23 cellular contexts compared by ENCODE assay signal in the genomic region with DNA sequence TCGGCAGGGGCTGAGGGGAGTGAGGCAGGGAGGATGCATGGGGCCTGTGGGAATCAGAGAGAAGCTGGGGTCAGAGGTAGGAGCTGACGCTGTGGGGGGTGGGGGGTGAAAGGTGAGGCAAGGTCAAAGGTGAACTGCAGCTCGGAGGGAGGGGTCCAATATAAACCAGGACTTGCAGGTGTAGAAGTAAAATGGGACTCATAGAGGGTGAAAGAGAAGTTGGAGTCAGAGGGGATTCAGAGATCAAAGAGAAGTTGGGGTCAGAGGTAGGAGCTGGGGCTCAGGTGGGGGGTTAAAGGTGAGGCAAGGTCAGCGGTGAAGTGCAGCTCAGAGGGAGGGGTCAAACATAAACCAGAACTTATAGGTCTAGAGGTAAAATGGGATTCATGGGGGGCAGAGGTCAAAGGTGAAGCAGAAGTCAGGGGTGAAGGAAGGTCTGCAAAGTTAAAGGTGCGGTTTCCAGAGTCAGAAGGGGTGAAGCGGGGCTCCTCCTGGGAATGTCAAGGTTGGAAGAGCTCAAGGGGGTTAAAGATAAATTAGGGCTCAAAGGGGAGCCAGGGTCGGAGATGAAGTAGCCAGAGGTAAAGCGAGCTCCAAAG. TPM values are rescaled to one million over a fixed set of nuclear protein-coding genes. Genes with fewer than 3 reads are reported as not detected.
A peak's percentile ranks its signal among the peaks of the same experiment; 100 is the strongest.
DNase-seq lines count a peak whose midpoint lies in the region; ATAC-seq, FAIRE-seq and TF ChIP-seq lines count a peak whose summit lies in the region.
"Had no signal": no experiment of that assay in that cellular context is flagged by ENCODE, and none has a peak within 500 bp of the region (broad histone marks: within the 10 kb centered on the region; RNA-seq: fewer than 3 reads in every experiment).

No MANE protein-coding gene starts in this region.

- no peak overlapping the region for H2AFZ ChIP-seq in K562 (ENCODE audit: low read depth, low read length)

- H3K9ac ChIP-seq in K562 (ENCODE audit: insufficient read depth in 1 of 2, low read depth in 2 of 2, low read length in 2 of 2), result no peak overlapping the region; a peak in 1 of 4 replicates
- no peak overlapping the region for H3K9ac ChIP-seq in colonic mucosa (ENCODE audit: low read depth in 2 of 2, low read length in 2 of 2)

- H3K27ac Mint-ChIP-seq in activated CD4-positive, alpha-beta T cell treated with anti-CD3 and anti-CD28 coated beads, Interleukin-2, amount 10 ng/mL, durations not matched to agents 24 days and 14 days, result no peak overlapping the region
- H3K27ac Mint-ChIP-seq: CD4-positive, alpha-beta T cell; H9 had no signal

- no peak for TF ChIP-seq RAD21 in K562 (CRISPR knock-in tag; conservative IDR thresholded peaks at IDR 0.05 in 1 of 2, IDR thresholded peaks at IDR 0.05 in 1 of 2)

- no peaks in the 10 kb centered on the region for H3K79me2 ChIP-seq in K562 (ENCODE audit: control insufficient read depth, insufficient read depth, low read length)

- no peaks in the 10 kb centered on the region for H3K27me3 ChIP-seq in K562 (ENCODE audit: control insufficient read depth in 2 of 2, insufficient read depth in 2 of 2, low read length in 2 of 2)
- H3K27me3 ChIP-seq in colonic mucosa, result no peaks in the 10 kb centered on the region

- in situ Hi-C loops in GM13976 (cut with MboI; ENCODE audit: low sequenced_read_pairs, unreplicated experiment) (no loop called here), K562 (cut with MboI) (no loop called here)

- DNase-seq in GM13976 (ENCODE audit: low spot score) (peak; percentile 4), K562 (ENCODE audit: extremely low read depth in 1 of 4, low spot score in 3 of 4) (no peak), GM20000 (ENCODE audit: low spot score) (no peak), colonic mucosa (no peak)
- DNase-seq in activated CD4-positive, alpha-beta T cell treated with anti-CD3 and anti-CD28 coated beads, Interleukin-2, amount 10 ng/mL, durations not matched to agents 24 days and 14 days, result no peak
- DNase-seq: AML-193; Caco-2; CD4-positive, alpha-beta T cell; DMS153; DMS79; GDM1; GOT3; H9; KG1 had no signal

- TF ChIP-seq CTCF in GM13976 (IDR thresholded peaks at IDR 0.05; ENCODE audit: borderline replicate concordance, control extremely low read depth, extremely low read depth, insufficient read depth, missing control alignments) (no peak), HEK293 (tag by site-specific recombination; IDR thresholded peaks at IDR 0.05) (no peak), K562 (IDR thresholded peaks at IDR 0.05 in 2 of 3, conservative IDR thresholded peaks at IDR 0.05 in 1 of 3; ENCODE audit: insufficient read depth in 2 of 3, low read depth in 1 of 3, low read length in 3 of 3) (no peak), GM20000 (IDR thresholded peaks at IDR 0.05; ENCODE audit: extremely low read depth, missing control alignments) (no peak), colonic mucosa (IDR thresholded peaks at IDR 0.05) (no peak)

- H4K20me1 ChIP-seq in K562 (replicated peaks; ENCODE audit: control insufficient read depth, insufficient read depth, low read length), result no peaks in the 10 kb centered on the region

- ATAC-seq in K562, result no peak

- no peak overlapping the region for H3K27ac ChIP-seq in HEK293 (ENCODE audit: extremely low read depth, low read depth, low read length)
- no peak overlapping the region for H3K27ac ChIP-seq in K562 (ENCODE audit: extremely low read depth, low read depth, low read length)
- H3K27ac ChIP-seq in colonic mucosa, result no peak overlapping the region
- H3K27ac ChIP-seq: C4-2B had no signal

- H3K27me3 Mint-ChIP-seq in activated CD4-positive, alpha-beta T cell treated with anti-CD3 and anti-CD28 coated beads, Interleukin-2, amount 10 ng/mL, durations not matched to agents 24 days and 14 days, result peaks cover 2% of the 10 kb centered on the region
- H3K27me3 Mint-ChIP-seq: CD4-positive, alpha-beta T cell; IgD-negative memory B cell had no signal

- BruUV-seq in K562 (replicated peaks; lab: Mats Ljungman, UMichigan), result no TSS peak

- H3K9me3 Mint-ChIP-seq in activated CD4-positive, alpha-beta T cell treated with anti-CD3 and anti-CD28 coated beads, Interleukin-2, amount 10 ng/mL, durations not matched to agents 24 days and 14 days, result peaks cover 3% of the 10 kb centered on the region
- H3K9me3 Mint-ChIP-seq: CD4-positive, alpha-beta T cell had no signal

- no peak for FAIRE-seq in K562 (lab: Jason Lieb, UNC)
- FAIRE-seq: A204.1, GM18507, HTR-8/SVneo had no signal

- 42% methylated on average over 8 of the region's 8 CpGs for WGBS in K562 (ENCODE audit: insufficient coverage, low coverage, missing lambda C conversion rate)

- no peak overlapping the region for H3K4me2 ChIP-seq in K562 (ENCODE audit: insufficient read depth, low read length)

- H3K4me1 ChIP-seq in HEK293 (ENCODE audit: control insufficient read depth, insufficient read depth, low read length) (no peaks in the 10 kb centered on the region), K562 (replicated peaks in 1 of 2; ENCODE audit: control insufficient read depth in 2 of 2, insufficient read depth in 2 of 2, low read length in 2 of 2) (peaks cover 0 to 11% of the 10 kb centered on the region in 2 experiments; a peak in 3 of 5 replicates), colonic mucosa (no peaks in the 10 kb centered on the region)
- H3K4me1 ChIP-seq: Caco-2 had no signal

- peaks cover 2% of the 10 kb centered on the region for H3K36me3 Mint-ChIP-seq in activated CD4-positive, alpha-beta T cell treated with anti-CD3 and anti-CD28 coated beads, Interleukin-2, amount 10 ng/mL, durations not matched to agents 24 days and 14 days (ENCODE audit: low read depth)

- no peak overlapping the region for H3K4me3 ChIP-seq in HEK293 (ENCODE audit: low read depth, low read length)
- no peak overlapping the region for H3K4me3 ChIP-seq in K562
- H3K4me3 ChIP-seq in colonic mucosa, result no peak overlapping the region

- CTCF ChIA-PET in HEK293 (lab: Yijun Ruan, JAX), result no interaction called here
- CTCF ChIA-PET in K562 (lab: Yijun Ruan, JAX; ENCODE audit: low intra/inter-chr PET ratio), result no interaction called here

- H3K9me1 ChIP-seq in K562 (ENCODE audit: control insufficient read depth, insufficient read depth, low read length), result peaks cover 5% of the 10 kb centered on the region

- H3K9me3 ChIP-seq in HEK293 (ENCODE audit: control insufficient read depth, insufficient read depth, low read depth, low read length) (no peaks in the 10 kb centered on the region), K562 (replicated peaks; ENCODE audit: control insufficient read depth, insufficient read depth, low read depth, low read length) (no peaks in the 10 kb centered on the region; the same call in 1 of the 2 replicates), colonic mucosa (no peaks in the 10 kb centered on the region)
- H3K9me3 ChIP-seq: Caco-2 had no signal

- POLR2A ChIA-PET in HEK293 (lab: Yijun Ruan, JAX), result no interaction called here
- POLR2A ChIA-PET in K562 (lab: Yijun Ruan, JAX), result interaction anchor here (0.6 kb wide), 1 partner anchor 38 kb away, joined by 3 read pairs; no protein-coding TSS in a partner anchor

- H3K36me3 ChIP-seq in HEK293 (ENCODE audit: control insufficient read depth in 2 of 2, insufficient read depth in 1 of 2, low read length in 2 of 2), result peaks cover 0 to 7% of the 10 kb centered on the region in 2 experiments; a peak in 1 of 3 replicates
- H3K36me3 ChIP-seq in K562 (ENCODE audit: control insufficient read depth, insufficient read depth, low read length), result no peaks in the 10 kb centered on the region
- H3K36me3 ChIP-seq in colonic mucosa, result no peaks in the 10 kb centered on the region

- peaks cover 16% of the 10 kb centered on the region for H3K4me1 Mint-ChIP-seq in activated CD4-positive, alpha-beta T cell treated with anti-CD3 and anti-CD28 coated beads, Interleukin-2, amount 10 ng/mL, durations not matched to agents 24 days and 14 days
- H3K4me1 Mint-ChIP-seq: H9 had no signal

- no peak for TF ChIP-seq EP300 in K562 (IDR thresholded peaks at IDR 0.05; ENCODE audit: low read length)

- H3K4me3 Mint-ChIP-seq in activated CD4-positive, alpha-beta T cell treated with anti-CD3 and anti-CD28 coated beads, Interleukin-2, amount 10 ng/mL, durations not matched to agents 24 days and 14 days, result no peak overlapping the region
- H3K4me3 Mint-ChIP-seq: CD4-positive, alpha-beta T cell; H9; IgD-negative memory B cell had no signal

- intact Hi-C loops in K562 (cut with micrococcal nuclease) (no loop called here), colonic mucosa (cut with DNase I) (no loop called here)
- intact Hi-C loops in activated CD4-positive, alpha-beta T cell treated with anti-CD3 and anti-CD28 coated beads, Interleukin-2, amount 10 ng/mL, durations not matched to agents 24 days and 14 days (cut with micrococcal nuclease), result no loop called here

- TF ChIP-seq POLR2A in K562 (conservative IDR thresholded peaks at IDR 0.05), result no peak

RNA-seq across cellular contexts. Expression of a gene that starts 7.6 kb away (rescaled TPM):
- 0.95 and 1.9 TPM in 2 replicates for total RNA-seq in K562 (2011; cell fraction: chromatin; rRNA removed; ENCODE audit: low replicate concordance)
- total RNA-seq in K562 (2011; cell fraction: nucleolus; rRNA removed), result 1.3 and 1.7 TPM in 2 replicates
- total RNA-seq in K562 (2011; cell fraction: nucleoplasm; rRNA removed), result 1.5 and 2.5 TPM in 2 replicates
- total RNA-seq in K562 (2014; rRNA removed), result 1.0 and 1.5 TPM in 2 replicates
- 0.26 and 0.44 TPM in 2 replicates for total RNA-seq in K562 (2014; rRNA removed; fragmentation: Illumina TruSeq; extraction: Trizol)
- 0.62 and 0.68 TPM in 2 replicates for total RNA-seq in K562 (2015; rRNA removed; fragmentation: Illumina TruSeq; extraction: Trizol)
- 6.2 and 7.0 TPM in 2 replicates for total RNA-seq in K562 (2021)
- polyA plus RNA-seq in K562 (2011; rRNA removed), result 0.75 and 0.81 TPM in 2 replicates
- 2.2 and 3.2 TPM in 2 replicates for polyA plus RNA-seq in K562 (2011; cell fraction: cytosol; rRNA removed)
- polyA plus RNA-seq in K562 (2011; cell fraction: nucleus; rRNA removed), result 0.86 and 1.5 TPM in 2 replicates
- polyA plus RNA-seq in K562 (2012), result 5.6 and 11.4 TPM in 2 replicates
- polyA plus RNA-seq in K562 (2014; fragmentation: Illumina TruSeq; extraction: Trizol), result 2.9 and 3.9 TPM in 2 replicates
- polyA plus RNA-seq in K562 (2014; fragmentation: Nextera tagmentation; extraction: Ambion mirVana), result under 1 TPM; 0.14 to 0.15 TPM
- polyA plus RNA-seq in K562 (2014; rRNA removed), result 1.7 TPM in 2 replicates
- polyA minus RNA-seq in K562 (2011; rRNA and poly(A)+ RNA removed), result 0.51 and 1.4 TPM in 2 replicates
- 8.2 and 9.8 TPM in 2 replicates for polyA minus RNA-seq in K562 (2011; cell fraction: cytosol; rRNA and poly(A)+ RNA removed)
- polyA minus RNA-seq in K562 (2011; cell fraction: nucleus; rRNA and poly(A)+ RNA removed), result 0.81 and 2.2 TPM in 2 replicates
- 2.8 and 3.3 TPM in 2 replicates for total RNA-seq in activated CD4-positive, alpha-beta T cell treated with anti-CD3 and anti-CD28 coated beads, Interleukin-2, amount 10 ng/mL, durations not matched to agents 24 days and 14 days
- 1 to 10 TPM in 1 of 2 donors, under 1 TPM in 1; 0.44 to 1.4 TPM for total RNA-seq in colonic mucosa
- total RNA-seq: LHCN-M2 had no signal
- polyA plus RNA-seq: BJ had no signal

RNA-seq across cellular contexts. Expression of a gene that starts 12.9 kb away (rescaled TPM):
- 0.69 TPM in 2 replicates for total RNA-seq in K562 (2011; cell fraction: chromatin; rRNA removed; ENCODE audit: low replicate concordance)
- 0.39 and 0.67 TPM in 2 replicates for total RNA-seq in K562 (2011; cell fraction: nucleolus; rRNA removed)
- total RNA-seq in K562 (2011; cell fraction: nucleoplasm; rRNA removed), result 0.37 TPM in 1 of 2 replicates, not detected in the other
- 0.09 and 0.16 TPM in 2 replicates for total RNA-seq in K562 (2014; rRNA removed)
- 0.18 TPM in 1 of 2 replicates, not detected in the other for total RNA-seq in K562 (2014; rRNA removed; fragmentation: Illumina TruSeq; extraction: Trizol)
- total RNA-seq in K562 (2015; rRNA removed; fragmentation: Illumina TruSeq; extraction: Trizol), result 0.15 and 0.43 TPM in 2 replicates
- total RNA-seq in K562 (2021), result 0.49 and 0.78 TPM in 2 replicates
- 0.29 and 1.1 TPM in 2 replicates for polyA plus RNA-seq in K562 (2011; rRNA removed)
- polyA plus RNA-seq in K562 (2011; cell fraction: cytosol; rRNA removed), result 0.54 and 0.91 TPM in 2 replicates
- polyA plus RNA-seq in K562 (2011; cell fraction: nucleus; rRNA removed), result 2.0 and 3.1 TPM in 2 replicates
- polyA plus RNA-seq in K562 (2012), result 0.68 and 1.4 TPM in 2 replicates
- 0.33 and 0.34 TPM in 2 replicates for polyA plus RNA-seq in K562 (2014; fragmentation: Illumina TruSeq; extraction: Trizol)
- polyA plus RNA-seq in K562 (2014; fragmentation: Nextera tagmentation; extraction: Ambion mirVana), result under 1 TPM in 1 of 2 experiments, not detected in 1; 0.03 TPM
- 0.19 and 1.2 TPM in 2 replicates for polyA plus RNA-seq in K562 (2014; rRNA removed)
- polyA minus RNA-seq in K562 (2011; rRNA and poly(A)+ RNA removed), result 0.09 TPM in 1 of 2 replicates, not detected in the other
- polyA minus RNA-seq in K562 (2011; cell fraction: cytosol; rRNA and poly(A)+ RNA removed), result not detected in 2 replicates
- polyA minus RNA-seq in K562 (2011; cell fraction: nucleus; rRNA and poly(A)+ RNA removed), result 0.27 and 0.78 TPM in 2 replicates
- total RNA-seq in activated CD4-positive, alpha-beta T cell treated with anti-CD3 and anti-CD28 coated beads, Interleukin-2, amount 10 ng/mL, durations not matched to agents 24 days and 14 days, result 63.7 and 67.6 TPM in 2 replicates
- total RNA-seq in colonic mucosa, result 1 to 10 TPM; 2.5 to 2.9 TPM
- total RNA-seq: Daoy, LHCN-M2 had no signal

RNA-seq across cellular contexts. Expression of a gene that starts 30.5 kb away (rescaled TPM):
- total RNA-seq in K562 (2011; cell fraction: chromatin; rRNA removed; ENCODE audit: low replicate concordance), result 0.21 TPM in 1 of 2 replicates, not detected in the other
- not detected in 2 replicates for total RNA-seq in K562 (2011; cell fraction: nucleolus; rRNA removed)
- not detected in 2 replicates for total RNA-seq in K562 (2011; cell fraction: nucleoplasm; rRNA removed)
- total RNA-seq in K562 (2014; rRNA removed) (0.57 TPM in 1 of 2 replicates, not detected in the other), K562 (2014; rRNA removed; fragmentation: Illumina TruSeq; extraction: Trizol) (not detected in 2 replicates), K562 (2015; rRNA removed; fragmentation: Illumina TruSeq; extraction: Trizol) (not detected in 2 replicates), K562 (2021) (0.49 and 0.65 TPM in 2 replicates), colonic mucosa (100 to 1,000 TPM; 115 to 118 TPM)
- polyA plus RNA-seq in K562 (2011; rRNA removed) (0.11 TPM in 1 of 2 replicates, not detected in the other), K562 (2014; fragmentation: Illumina TruSeq; extraction: Trizol) (not detected in 2 replicates), K562 (2014; fragmentation: Nextera tagmentation; extraction: Ambion mirVana) (not detected), K562 (2014; rRNA removed) (0.18 TPM in 1 of 2 replicates, not detected in the other)
- polyA plus RNA-seq in K562 (2011; cell fraction: cytosol; rRNA removed), result 0.18 TPM in 1 of 2 replicates, not detected in the other
- 0.17 TPM in 1 of 2 replicates, not detected in the other for polyA plus RNA-seq in K562 (2011; cell fraction: nucleus; rRNA removed)
- polyA plus RNA-seq in K562 (2012), result 0.13 and 0.15 TPM in 2 replicates
- not detected in 2 replicates for polyA minus RNA-seq in K562 (2011; rRNA and poly(A)+ RNA removed)
- polyA minus RNA-seq in K562 (2011; cell fraction: cytosol; rRNA and poly(A)+ RNA removed), result not detected in 2 replicates
- polyA minus RNA-seq in K562 (2011; cell fraction: nucleus; rRNA and poly(A)+ RNA removed), result not detected in 2 replicates
- 0.26 and 0.33 TPM in 2 replicates for total RNA-seq in activated CD4-positive, alpha-beta T cell treated with anti-CD3 and anti-CD28 coated beads, Interleukin-2, amount 10 ng/mL, durations not matched to agents 24 days and 14 days
- total RNA-seq: Daoy, LHCN-M2 had no signal
- polyA plus RNA-seq: BJ had no signal

RNA-seq across cellular contexts. Expression of a gene that starts 34.9 kb away (rescaled TPM):
- total RNA-seq in K562 (2011; cell fraction: chromatin; rRNA removed; ENCODE audit: low replicate concordance), result 29.1 and 59.8 TPM in 2 replicates
- 30.5 and 33.7 TPM in 2 replicates for total RNA-seq in K562 (2011; cell fraction: nucleolus; rRNA removed)
- 23.0 and 27.6 TPM in 2 replicates for total RNA-seq in K562 (2011; cell fraction: nucleoplasm; rRNA removed)
- total RNA-seq in K562 (2014; rRNA removed) (40.4 and 57.2 TPM in 2 replicates), K562 (2014; rRNA removed; fragmentation: Illumina TruSeq; extraction: Trizol) (26.2 and 26.6 TPM in 2 replicates), K562 (2015; rRNA removed; fragmentation: Illumina TruSeq; extraction: Trizol) (25.8 and 26.0 TPM in 2 replicates), K562 (2021) (72.0 and 75.1 TPM in 2 replicates), colonic mucosa (100 to 1,000 TPM; 124 to 151 TPM)
- polyA plus RNA-seq in K562 (2011; rRNA removed) (18.7 and 20.9 TPM in 2 replicates), K562 (2014; fragmentation: Illumina TruSeq; extraction: Trizol) (64.3 and 70.5 TPM in 2 replicates), K562 (2014; fragmentation: Nextera tagmentation; extraction: Ambion mirVana) (1 to 10 TPM; 6.1 to 6.5 TPM), K562 (2014; rRNA removed) (44.3 and 47.5 TPM in 2 replicates)
- polyA plus RNA-seq in K562 (2011; cell fraction: cytosol; rRNA removed), result 26.3 and 40.4 TPM in 2 replicates
- 29.0 and 43.3 TPM in 2 replicates for polyA plus RNA-seq in K562 (2011; cell fraction: nucleus; rRNA removed)
- polyA plus RNA-seq in K562 (2012), result 50.5 and 59.9 TPM in 2 replicates
- polyA minus RNA-seq in K562 (2011; rRNA and poly(A)+ RNA removed), result 11.8 and 15.9 TPM in 2 replicates
- 43.9 and 56.2 TPM in 2 replicates for polyA minus RNA-seq in K562 (2011; cell fraction: cytosol; rRNA and poly(A)+ RNA removed)
- polyA minus RNA-seq in K562 (2011; cell fraction: nucleus; rRNA and poly(A)+ RNA removed), result 8.1 and 11.1 TPM in 2 replicates
- 21.0 and 22.0 TPM in 2 replicates for total RNA-seq in activated CD4-positive, alpha-beta T cell treated with anti-CD3 and anti-CD28 coated beads, Interleukin-2, amount 10 ng/mL, durations not matched to agents 24 days and 14 days

RNA-seq across cellular contexts. Expression of a gene that starts 36.3 kb away (rescaled TPM):
- total RNA-seq in K562 (2011; cell fraction: chromatin; rRNA removed; ENCODE audit: low replicate concordance), result 5.5 and 15.4 TPM in 2 replicates
- 19.5 and 27.3 TPM in 2 replicates for total RNA-seq in K562 (2011; cell fraction: nucleolus; rRNA removed)
- total RNA-seq in K562 (2011; cell fraction: nucleoplasm; rRNA removed), result 20.7 and 24.7 TPM in 2 replicates
- total RNA-seq in K562 (2014; rRNA removed) (13.8 and 17.7 TPM in 2 replicates), K562 (2014; rRNA removed; fragmentation: Illumina TruSeq; extraction: Trizol) (6.5 TPM in 2 replicates), K562 (2015; rRNA removed; fragmentation: Illumina TruSeq; extraction: Trizol) (6.2 and 7.6 TPM in 2 replicates), K562 (2021) (17.9 and 18.9 TPM in 2 replicates), colonic mucosa (1 to 10 TPM in 1 of 2 donors, under 1 TPM in 1; 0.79 to 4.0 TPM)
- polyA plus RNA-seq in K562 (2011; rRNA removed) (15.1 and 19.2 TPM in 2 replicates), K562 (2014; fragmentation: Illumina TruSeq; extraction: Trizol) (4.7 and 6.4 TPM in 2 replicates), K562 (2014; fragmentation: Nextera tagmentation; extraction: Ambion mirVana) (1 to 10 TPM; 1.4 to 2.1 TPM), K562 (2014; rRNA removed) (9.8 and 11.9 TPM in 2 replicates)
- 20.1 and 36.9 TPM in 2 replicates for polyA plus RNA-seq in K562 (2011; cell fraction: cytosol; rRNA removed)
- 11.4 and 12.1 TPM in 2 replicates for polyA plus RNA-seq in K562 (2011; cell fraction: nucleus; rRNA removed)
- 14.1 and 19.0 TPM in 2 replicates for polyA plus RNA-seq in K562 (2012)
- 5.3 and 5.5 TPM in 2 replicates for polyA minus RNA-seq in K562 (2011; rRNA and poly(A)+ RNA removed)
- 11.5 and 17.7 TPM in 2 replicates for polyA minus RNA-seq in K562 (2011; cell fraction: cytosol; rRNA and poly(A)+ RNA removed)
- polyA minus RNA-seq in K562 (2011; cell fraction: nucleus; rRNA and poly(A)+ RNA removed), result 5.0 and 6.9 TPM in 2 replicates
- total RNA-seq in activated CD4-positive, alpha-beta T cell treated with anti-CD3 and anti-CD28 coated beads, Interleukin-2, amount 10 ng/mL, durations not matched to agents 24 days and 14 days, result 6.1 and 6.4 TPM in 2 replicates

Comparison
In these comparisons a context has a peak if more than half of its experiments do, and no peak if none do; other contexts are left out.
1. RNA of a gene that starts 12.9 kb away (total RNA-seq): 63.7 to 67.6 TPM in activated CD4-positive, alpha-beta T cell treated with anti-CD3 and anti-CD28 coated beads, Interleukin-2, amount 10 ng/mL, durations not matched to agents 24 days and 14 days; 2.5 to 2.9 TPM in colonic mucosa and 0.09 to 0.78 TPM in K562; every median in the first group is over 10 times any median in the second.
2. RNA of a gene that starts 30.5 kb away (total RNA-seq): 115 to 118 TPM in colonic mucosa; 0.26 to 0.33 TPM in activated CD4-positive, alpha-beta T cell treated with anti-CD3 and anti-CD28 coated beads, Interleukin-2, amount 10 ng/mL, durations not matched to agents 24 days and 14 days and 0.21 to 0.65 TPM in K562; every median in the first group is over 10 times any median in the second.